In the genomic region with DNA sequence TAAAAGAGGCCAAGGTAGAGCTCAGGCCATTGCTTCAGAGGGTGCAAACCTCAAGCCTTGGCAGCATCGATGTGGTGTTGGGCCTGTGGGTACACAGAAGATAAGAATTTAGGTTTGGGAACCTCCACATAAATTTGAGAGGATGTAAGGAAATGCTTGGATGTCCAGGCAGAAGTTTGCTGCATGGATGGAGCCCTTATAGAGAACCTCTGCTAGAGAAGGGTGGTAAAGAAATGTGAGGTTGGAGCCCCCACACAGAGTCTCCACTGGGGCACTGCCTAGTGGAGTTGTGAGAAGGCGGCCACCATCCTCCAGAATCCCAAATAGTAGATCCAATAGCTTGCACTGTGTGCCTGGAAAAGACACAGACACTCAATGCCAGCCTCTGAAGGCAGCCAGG, we compare ENCODE assay signal across 14 cellular contexts. TPM values are rescaled to one million over a fixed set of nuclear protein-coding genes. Genes with fewer than 3 reads are reported as not detected.
"Had no signal": no experiment of that assay in that cellular context is flagged by ENCODE, and none has a peak within 500 bp of the region (broad histone marks: within the 10 kb centered on the region; RNA-seq: fewer than 3 reads in every experiment).

No MANE protein-coding gene starts in this region.

RNA-seq across cellular contexts. Expression of a gene that starts 9.4 kb away (rescaled TPM):
- total RNA-seq: activated B cell treated with CpG ODN at 0.5 μM for 24 hours; activated CD4-positive, alpha-beta memory T cell treated with anti-CD3 and anti-CD28 coated beads for 36 hours; activated CD4-positive, alpha-beta memory T cell treated with anti-CD3 and anti-CD28 coated beads, Interleukin-2, amount 10 ng/mL, durations not matched to agents 7 days and 5 days; activated CD4-positive, alpha-beta T cell treated with anti-CD3 and anti-CD28 coated beads for 36 hours; activated CD4-positive, alpha-beta T cell treated with anti-CD3 and anti-CD28 coated beads, Interleukin-2, amount 10 ng/mL, durations not matched to agents 24 days and 14 days; activated CD4-positive, alpha-beta T cell treated with anti-CD3 and anti-CD28 coated beads, Interleukin-2, amount 10 ng/mL, durations not matched to agents 7 days and 5 days; activated CD8-positive, alpha-beta memory T cell treated with anti-CD3 and anti-CD28 coated beads for 36 hours; activated CD8-positive, alpha-beta memory T cell treated with anti-CD3 and anti-CD28 coated beads, Interleukin-2, amount 10 ng/mL, durations not matched to agents 7 days and 5 days; activated CD8-positive, alpha-beta T cell treated with anti-CD3 and anti-CD28 coated beads for 36 hours; activated CD8-positive, alpha-beta T cell treated with anti-CD3 and anti-CD28 coated beads, Interleukin-2, amount 10 ng/mL, durations not matched to agents 7 days and 5 days; activated T-cell treated with anti-CD3 and anti-CD28 coated beads, Interleukin-2, amount 50 U/mL, for 4 hours; T-helper 17 cell; T-helper 2 cell treated with Interferon-gamma antibody and Interleukin-4, amounts not matched to agents 100 ng/mL and 5 ng/mL, for 36 hours; WTC11 had no signal

RNA-seq across cellular contexts. Expression of a gene that starts 21.8 kb away (rescaled TPM):
- total RNA-seq: activated B cell treated with CpG ODN at 0.5 μM for 24 hours; activated CD4-positive, alpha-beta memory T cell treated with anti-CD3 and anti-CD28 coated beads for 36 hours; activated CD4-positive, alpha-beta memory T cell treated with anti-CD3 and anti-CD28 coated beads, Interleukin-2, amount 10 ng/mL, durations not matched to agents 7 days and 5 days; activated CD4-positive, alpha-beta T cell treated with anti-CD3 and anti-CD28 coated beads for 36 hours; activated CD4-positive, alpha-beta T cell treated with anti-CD3 and anti-CD28 coated beads, Interleukin-2, amount 10 ng/mL, durations not matched to agents 24 days and 14 days; activated CD4-positive, alpha-beta T cell treated with anti-CD3 and anti-CD28 coated beads, Interleukin-2, amount 10 ng/mL, durations not matched to agents 7 days and 5 days; activated CD8-positive, alpha-beta memory T cell treated with anti-CD3 and anti-CD28 coated beads for 36 hours; activated CD8-positive, alpha-beta memory T cell treated with anti-CD3 and anti-CD28 coated beads, Interleukin-2, amount 10 ng/mL, durations not matched to agents 7 days and 5 days; activated CD8-positive, alpha-beta T cell treated with anti-CD3 and anti-CD28 coated beads for 36 hours; activated CD8-positive, alpha-beta T cell treated with anti-CD3 and anti-CD28 coated beads, Interleukin-2, amount 10 ng/mL, durations not matched to agents 7 days and 5 days; activated T-cell treated with anti-CD3 and anti-CD28 coated beads, Interleukin-2, amount 50 U/mL, for 4 hours; T-helper 17 cell; T-helper 2 cell treated with Interferon-gamma antibody and Interleukin-4, amounts not matched to agents 100 ng/mL and 5 ng/mL, for 36 hours; WTC11 had no signal

RNA-seq across cellular contexts. Expression of a gene that starts 27.4 kb away (rescaled TPM):
- total RNA-seq: activated B cell treated with CpG ODN at 0.5 μM for 24 hours; activated CD4-positive, alpha-beta memory T cell treated with anti-CD3 and anti-CD28 coated beads for 36 hours; activated CD4-positive, alpha-beta memory T cell treated with anti-CD3 and anti-CD28 coated beads, Interleukin-2, amount 10 ng/mL, durations not matched to agents 7 days and 5 days; activated CD4-positive, alpha-beta T cell treated with anti-CD3 and anti-CD28 coated beads for 36 hours; activated CD4-positive, alpha-beta T cell treated with anti-CD3 and anti-CD28 coated beads, Interleukin-2, amount 10 ng/mL, durations not matched to agents 24 days and 14 days; activated CD4-positive, alpha-beta T cell treated with anti-CD3 and anti-CD28 coated beads, Interleukin-2, amount 10 ng/mL, durations not matched to agents 7 days and 5 days; activated CD8-positive, alpha-beta memory T cell treated with anti-CD3 and anti-CD28 coated beads for 36 hours; activated CD8-positive, alpha-beta memory T cell treated with anti-CD3 and anti-CD28 coated beads, Interleukin-2, amount 10 ng/mL, durations not matched to agents 7 days and 5 days; activated CD8-positive, alpha-beta T cell treated with anti-CD3 and anti-CD28 coated beads for 36 hours; activated CD8-positive, alpha-beta T cell treated with anti-CD3 and anti-CD28 coated beads, Interleukin-2, amount 10 ng/mL, durations not matched to agents 7 days and 5 days; activated T-cell treated with anti-CD3 and anti-CD28 coated beads, Interleukin-2, amount 50 U/mL, for 4 hours; T-helper 17 cell; T-helper 2 cell treated with Interferon-gamma antibody and Interleukin-4, amounts not matched to agents 100 ng/mL and 5 ng/mL, for 36 hours; WTC11 had no signal

RNA-seq across cellular contexts. Expression of a gene that starts 32.2 kb away (rescaled TPM):
- total RNA-seq: activated B cell treated with CpG ODN at 0.5 μM for 24 hours; activated CD4-positive, alpha-beta memory T cell treated with anti-CD3 and anti-CD28 coated beads for 36 hours; activated CD4-positive, alpha-beta memory T cell treated with anti-CD3 and anti-CD28 coated beads, Interleukin-2, amount 10 ng/mL, durations not matched to agents 7 days and 5 days; activated CD4-positive, alpha-beta T cell treated with anti-CD3 and anti-CD28 coated beads for 36 hours; activated CD4-positive, alpha-beta T cell treated with anti-CD3 and anti-CD28 coated beads, Interleukin-2, amount 10 ng/mL, durations not matched to agents 24 days and 14 days; activated CD4-positive, alpha-beta T cell treated with anti-CD3 and anti-CD28 coated beads, Interleukin-2, amount 10 ng/mL, durations not matched to agents 7 days and 5 days; activated CD8-positive, alpha-beta memory T cell treated with anti-CD3 and anti-CD28 coated beads for 36 hours; activated CD8-positive, alpha-beta memory T cell treated with anti-CD3 and anti-CD28 coated beads, Interleukin-2, amount 10 ng/mL, durations not matched to agents 7 days and 5 days; activated CD8-positive, alpha-beta T cell treated with anti-CD3 and anti-CD28 coated beads for 36 hours; activated CD8-positive, alpha-beta T cell treated with anti-CD3 and anti-CD28 coated beads, Interleukin-2, amount 10 ng/mL, durations not matched to agents 7 days and 5 days; activated T-cell treated with anti-CD3 and anti-CD28 coated beads, Interleukin-2, amount 50 U/mL, for 4 hours; T-helper 17 cell; T-helper 2 cell treated with Interferon-gamma antibody and Interleukin-4, amounts not matched to agents 100 ng/mL and 5 ng/mL, for 36 hours had no signal

RNA-seq across cellular contexts. Expression of a gene that starts 38.0 kb away (rescaled TPM):
- total RNA-seq: activated B cell treated with CpG ODN at 0.5 μM for 24 hours; activated CD4-positive, alpha-beta memory T cell treated with anti-CD3 and anti-CD28 coated beads for 36 hours; activated CD4-positive, alpha-beta memory T cell treated with anti-CD3 and anti-CD28 coated beads, Interleukin-2, amount 10 ng/mL, durations not matched to agents 7 days and 5 days; activated CD4-positive, alpha-beta T cell treated with anti-CD3 and anti-CD28 coated beads for 36 hours; activated CD4-positive, alpha-beta T cell treated with anti-CD3 and anti-CD28 coated beads, Interleukin-2, amount 10 ng/mL, durations not matched to agents 24 days and 14 days; activated CD4-positive, alpha-beta T cell treated with anti-CD3 and anti-CD28 coated beads, Interleukin-2, amount 10 ng/mL, durations not matched to agents 7 days and 5 days; activated CD8-positive, alpha-beta memory T cell treated with anti-CD3 and anti-CD28 coated beads for 36 hours; activated CD8-positive, alpha-beta memory T cell treated with anti-CD3 and anti-CD28 coated beads, Interleukin-2, amount 10 ng/mL, durations not matched to agents 7 days and 5 days; activated CD8-positive, alpha-beta T cell treated with anti-CD3 and anti-CD28 coated beads for 36 hours; activated CD8-positive, alpha-beta T cell treated with anti-CD3 and anti-CD28 coated beads, Interleukin-2, amount 10 ng/mL, durations not matched to agents 7 days and 5 days; activated T-cell treated with anti-CD3 and anti-CD28 coated beads, Interleukin-2, amount 50 U/mL, for 4 hours; T-helper 17 cell; T-helper 2 cell treated with Interferon-gamma antibody and Interleukin-4, amounts not matched to agents 100 ng/mL and 5 ng/mL, for 36 hours; WTC11 had no signal
